Comparison of ENCODE assay signal across 1 cellular context in genomic region chr11:44143987-44144909, GRCh38.
TF ChIP-seq lines count a peak whose summit lies in the region.

No MANE protein-coding gene starts in this region.

TF ChIP-seq in K562, 482 proteins besides CTCF, POLR2A, EP300 and RAD21 (continued from another document and continues in another):
- TF ChIP-seq HMBOX1 (IDR thresholded peaks at IDR 0.05): no peak
- no peak for TF ChIP-seq OTX1 (CRISPR knock-in tag; IDR thresholded peaks at IDR 0.05)
- peak; percentile 34; the same call in 1 of the 2 replicates for TF ChIP-seq PKNOX1 (IDR thresholded peaks at IDR 0.05)
- no peak for TF ChIP-seq SRSF1 (IDR thresholded peaks at IDR 0.05; ENCODE audit: low read depth, low read length)
- TF ChIP-seq MAFK (IDR thresholded peaks at IDR 0.05; ENCODE audit: low read length): peak; percentile 11; the same call in 1 of the 2 replicates
- no peak for TF ChIP-seq MCM3 (IDR thresholded peaks at IDR 0.05)
- 0 out of 2 replicates have a peak, but pooled peaks have one; percentile 21 for TF ChIP-seq NFE2 (IDR thresholded peaks at IDR 0.05; ENCODE audit: low read depth)
- no peak for TF ChIP-seq CREM (IDR thresholded peaks at IDR 0.05; ENCODE audit: low read depth)
- TF ChIP-seq TBP (optimal IDR thresholded peaks at IDR 0.05; ENCODE audit: low read depth, low read length): no peak
- TF ChIP-seq ZBTB9 (CRISPR knock-in tag; IDR thresholded peaks at IDR 0.05): no peak
- no peak for TF ChIP-seq MED1 (CRISPR knock-in tag; IDR thresholded peaks at IDR 0.05; ENCODE audit: borderline replicate concordance)
- no peak for TF ChIP-seq KDM4B (IDR thresholded peaks at IDR 0.05; ENCODE audit: borderline replicate concordance in 2 of 2, low read depth in 1 of 2)
- TF ChIP-seq MLLT1 (IDR thresholded peaks at IDR 0.05): no peak
- TF ChIP-seq CBX8 (IDR thresholded peaks at IDR 0.05; ENCODE audit: borderline replicate concordance, extremely low read depth, low read depth, low read length, poor library complexity, severe bottlenecking): no peak
- no peak for TF ChIP-seq HOXB6 (CRISPR knock-in tag; IDR thresholded peaks at IDR 0.05; ENCODE audit: borderline replicate concordance)
- no peak for TF ChIP-seq NFE2L1 (tag; IDR thresholded peaks at IDR 0.05; ENCODE audit: borderline replicate concordance, low read depth)
- 0 out of 2 replicates have a peak, but pooled peaks have one; percentile 14 for TF ChIP-seq MAFG (tag; conservative IDR thresholded peaks at IDR 0.05)
- TF ChIP-seq CTBP1 (IDR thresholded peaks at IDR 0.05; ENCODE audit: borderline replicate concordance): no peak
- TF ChIP-seq ZZZ3 (IDR thresholded peaks at IDR 0.05): no peak
- no peak for TF ChIP-seq SNAPC5 (CRISPR knock-in tag; IDR thresholded peaks at IDR 0.05)
- no peak for TF ChIP-seq ZNF592 (IDR thresholded peaks at IDR 0.05)
- no peak for TF ChIP-seq ZBTB43 (CRISPR knock-in tag; IDR thresholded peaks at IDR 0.05)
- TF ChIP-seq DDX20 (tag; IDR thresholded peaks at IDR 0.05; ENCODE audit: low read depth): no peak
- no peak for TF ChIP-seq HDAC6 (IDR thresholded peaks at IDR 0.05; ENCODE audit: low read depth, low read length)
- TF ChIP-seq ZNF707 (CRISPR knock-in tag; conservative IDR thresholded peaks at IDR 0.05): no peak
- TF ChIP-seq KDM1A (IDR thresholded peaks at IDR 0.05): no peak
- TF ChIP-seq BMI1 (IDR thresholded peaks at IDR 0.05; ENCODE audit: low read length): no peak
- TF ChIP-seq SPI1 (IDR thresholded peaks at IDR 0.05; ENCODE audit: borderline replicate concordance, low read depth, low read length): peak; percentile 62; the same call in 1 of the 2 replicates
- TF ChIP-seq NR2C2 (CRISPR knock-in tag; IDR thresholded peaks at IDR 0.05): no peak
- peak; percentile 74 for TF ChIP-seq NR2C2 (tag; IDR thresholded peaks at IDR 0.05)
- no peak for TF ChIP-seq ZKSCAN8 (CRISPR knock-in tag; IDR thresholded peaks at IDR 0.05)
- TF ChIP-seq ZNF655 (CRISPR knock-in tag; IDR thresholded peaks at IDR 0.05): no peak
- no peak for TF ChIP-seq ZNF717 (CRISPR knock-in tag; IDR thresholded peaks at IDR 0.05)
- no peak for TF ChIP-seq SREBF2 (CRISPR knock-in tag; IDR thresholded peaks at IDR 0.05)
- TF ChIP-seq GTF2B (IDR thresholded peaks at IDR 0.05; ENCODE audit: extremely low read depth, insufficient read length): no peak
- TF ChIP-seq NCOA6 (IDR thresholded peaks at IDR 0.05): no peak
- no peak for TF ChIP-seq ZNF507 (tag; conservative IDR thresholded peaks at IDR 0.05)
- no peak for TF ChIP-seq IRF9 (tag; IDR thresholded peaks at IDR 0.05)
- TF ChIP-seq MECOM (CRISPR knock-in tag; IDR thresholded peaks at IDR 0.05): no peak
- no peak for TF ChIP-seq HMG20A (CRISPR knock-in tag; conservative IDR thresholded peaks at IDR 0.05)
- no peak for TF ChIP-seq RHOXF2B (CRISPR knock-in tag; conservative IDR thresholded peaks at IDR 0.05)
- TF ChIP-seq MEF2D (tag; conservative IDR thresholded peaks at IDR 0.05; ENCODE audit: low read depth): peak; percentile 52; the same call in 1 of the 2 replicates
- TF ChIP-seq THAP12 (CRISPR knock-in tag; IDR thresholded peaks at IDR 0.05): no peak
- no peak for TF ChIP-seq GATAD2A (IDR thresholded peaks at IDR 0.05)
- TF ChIP-seq NR2C1 (IDR thresholded peaks at IDR 0.05): no peak
- peak; percentile 63; the same call in 1 of the 2 replicates for TF ChIP-seq NR2C1 (tag; IDR thresholded peaks at IDR 0.05)
